1 cellular context compared by ENCODE assay signal in genomic region chr20:5950271-5951031, GRCh38.
TF ChIP-seq lines count a peak whose summit lies in the region.

Gene MCM8 (plus strand): TSS chr20:5950652. CDS start chr20:5952016, 1,364 bp downstream.
Gene TRMT6 (minus strand): TSS chr20:5950533. CDS start chr20:5950405, 128 bp downstream.

TF ChIP-seq in HepG2, 621 proteins besides CTCF, POLR2A, EP300 and RAD21 (continued from another document and continues in another):
- TF ChIP-seq PRDM15 (CRISPR knock-in tag; IDR thresholded peaks at IDR 0.05) (no peak; the same call in 1 of the 2 replicates), ZBTB7B (CRISPR knock-in tag; IDR thresholded peaks at IDR 0.05) (peak; percentile 84; the same call in 1 of the 2 replicates), THAP8 (CRISPR knock-in tag; IDR thresholded peaks at IDR 0.05; ENCODE audit: borderline replicate concordance) (peak; percentile 85; the same call in 1 of the 2 replicates), ELK4 (CRISPR knock-in tag; IDR thresholded peaks at IDR 0.05; ENCODE audit: borderline replicate concordance) (no peak; the same call in 1 of the 2 replicates), CEBPG (CRISPR knock-in tag; IDR thresholded peaks at IDR 0.05) (peak; percentile 67), ZFP90 (CRISPR knock-in tag; IDR thresholded peaks at IDR 0.05; ENCODE audit: borderline replicate concordance) (no peak; the same call in 1 of the 2 replicates), FOXP4 (CRISPR knock-in tag; IDR thresholded peaks at IDR 0.05) (peak; percentile 86), FOXM1 (CRISPR knock-in tag; IDR thresholded peaks at IDR 0.05) (no peak), AFF4 (CRISPR knock-in tag; IDR thresholded peaks at IDR 0.05) (no peak), ZSCAN22 (CRISPR knock-in tag; IDR thresholded peaks at IDR 0.05) (peak; percentile 42; the same call in 1 of the 2 replicates), PAWR (CRISPR knock-in tag; IDR thresholded peaks at IDR 0.05; ENCODE audit: borderline replicate concordance) (peak; percentile 87), ZNF597 (CRISPR knock-in tag; IDR thresholded peaks at IDR 0.05) (no peak), LRRFIP1 (CRISPR knock-in tag; conservative IDR thresholded peaks at IDR 0.05) (peak; percentile 79; the same call in 1 of the 2 replicates), ZNF333 (CRISPR knock-in tag; IDR thresholded peaks at IDR 0.05; ENCODE audit: borderline replicate concordance) (peak; percentile 96), TIGD3 (CRISPR knock-in tag; IDR thresholded peaks at IDR 0.05; ENCODE audit: borderline replicate concordance) (no peak)
- TF ChIP-seq, protein P1, sequence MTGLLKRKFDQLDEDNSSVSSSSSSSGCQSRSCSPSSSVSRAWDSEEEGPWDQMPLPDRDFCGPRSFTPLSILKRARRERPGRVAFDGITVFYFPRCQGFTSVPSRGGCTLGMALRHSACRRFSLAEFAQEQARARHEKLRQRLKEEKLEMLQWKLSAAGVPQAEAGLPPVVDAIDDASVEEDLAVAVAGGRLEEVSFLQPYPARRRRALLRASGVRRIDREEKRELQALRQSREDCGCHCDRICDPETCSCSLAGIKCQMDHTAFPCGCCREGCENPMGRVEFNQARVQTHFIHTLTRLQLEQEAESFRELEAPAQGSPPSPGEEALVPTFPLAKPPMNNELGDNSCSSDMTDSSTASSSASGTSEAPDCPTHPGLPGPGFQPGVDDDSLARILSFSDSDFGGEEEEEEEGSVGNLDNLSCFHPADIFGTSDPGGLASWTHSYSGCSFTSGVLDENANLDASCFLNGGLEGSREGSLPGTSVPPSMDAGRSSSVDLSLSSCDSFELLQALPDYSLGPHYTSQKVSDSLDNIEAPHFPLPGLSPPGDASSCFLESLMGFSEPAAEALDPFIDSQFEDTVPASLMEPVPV (CRISPR knock-in tag; IDR thresholded peaks at IDR 0.05), result peak; percentile 86
- TF ChIP-seq, protein P2, sequence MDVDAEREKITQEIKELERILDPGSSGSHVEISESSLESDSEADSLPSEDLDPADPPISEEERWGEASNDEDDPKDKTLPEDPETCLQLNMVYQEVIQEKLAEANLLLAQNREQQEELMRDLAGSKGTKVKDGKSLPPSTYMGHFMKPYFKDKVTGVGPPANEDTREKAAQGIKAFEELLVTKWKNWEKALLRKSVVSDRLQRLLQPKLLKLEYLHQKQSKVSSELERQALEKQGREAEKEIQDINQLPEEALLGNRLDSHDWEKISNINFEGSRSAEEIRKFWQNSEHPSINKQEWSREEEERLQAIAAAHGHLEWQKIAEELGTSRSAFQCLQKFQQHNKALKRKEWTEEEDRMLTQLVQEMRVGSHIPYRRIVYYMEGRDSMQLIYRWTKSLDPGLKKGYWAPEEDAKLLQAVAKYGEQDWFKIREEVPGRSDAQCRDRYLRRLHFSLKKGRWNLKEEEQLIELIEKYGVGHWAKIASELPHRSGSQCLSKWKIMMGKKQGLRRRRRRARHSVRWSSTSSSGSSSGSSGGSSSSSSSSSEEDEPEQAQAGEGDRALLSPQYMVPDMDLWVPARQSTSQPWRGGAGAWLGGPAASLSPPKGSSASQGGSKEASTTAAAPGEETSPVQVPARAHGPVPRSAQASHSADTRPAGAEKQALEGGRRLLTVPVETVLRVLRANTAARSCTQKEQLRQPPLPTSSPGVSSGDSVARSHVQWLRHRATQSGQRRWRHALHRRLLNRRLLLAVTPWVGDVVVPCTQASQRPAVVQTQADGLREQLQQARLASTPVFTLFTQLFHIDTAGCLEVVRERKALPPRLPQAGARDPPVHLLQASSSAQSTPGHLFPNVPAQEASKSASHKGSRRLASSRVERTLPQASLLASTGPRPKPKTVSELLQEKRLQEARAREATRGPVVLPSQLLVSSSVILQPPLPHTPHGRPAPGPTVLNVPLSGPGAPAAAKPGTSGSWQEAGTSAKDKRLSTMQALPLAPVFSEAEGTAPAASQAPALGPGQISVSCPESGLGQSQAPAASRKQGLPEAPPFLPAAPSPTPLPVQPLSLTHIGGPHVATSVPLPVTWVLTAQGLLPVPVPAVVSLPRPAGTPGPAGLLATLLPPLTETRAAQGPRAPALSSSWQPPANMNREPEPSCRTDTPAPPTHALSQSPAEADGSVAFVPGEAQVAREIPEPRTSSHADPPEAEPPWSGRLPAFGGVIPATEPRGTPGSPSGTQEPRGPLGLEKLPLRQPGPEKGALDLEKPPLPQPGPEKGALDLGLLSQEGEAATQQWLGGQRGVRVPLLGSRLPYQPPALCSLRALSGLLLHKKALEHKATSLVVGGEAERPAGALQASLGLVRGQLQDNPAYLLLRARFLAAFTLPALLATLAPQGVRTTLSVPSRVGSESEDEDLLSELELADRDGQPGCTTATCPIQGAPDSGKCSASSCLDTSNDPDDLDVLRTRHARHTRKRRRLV (CRISPR knock-in tag; IDR thresholded peaks at IDR 0.05), result peak; percentile 91
- TF ChIP-seq, protein P3, sequence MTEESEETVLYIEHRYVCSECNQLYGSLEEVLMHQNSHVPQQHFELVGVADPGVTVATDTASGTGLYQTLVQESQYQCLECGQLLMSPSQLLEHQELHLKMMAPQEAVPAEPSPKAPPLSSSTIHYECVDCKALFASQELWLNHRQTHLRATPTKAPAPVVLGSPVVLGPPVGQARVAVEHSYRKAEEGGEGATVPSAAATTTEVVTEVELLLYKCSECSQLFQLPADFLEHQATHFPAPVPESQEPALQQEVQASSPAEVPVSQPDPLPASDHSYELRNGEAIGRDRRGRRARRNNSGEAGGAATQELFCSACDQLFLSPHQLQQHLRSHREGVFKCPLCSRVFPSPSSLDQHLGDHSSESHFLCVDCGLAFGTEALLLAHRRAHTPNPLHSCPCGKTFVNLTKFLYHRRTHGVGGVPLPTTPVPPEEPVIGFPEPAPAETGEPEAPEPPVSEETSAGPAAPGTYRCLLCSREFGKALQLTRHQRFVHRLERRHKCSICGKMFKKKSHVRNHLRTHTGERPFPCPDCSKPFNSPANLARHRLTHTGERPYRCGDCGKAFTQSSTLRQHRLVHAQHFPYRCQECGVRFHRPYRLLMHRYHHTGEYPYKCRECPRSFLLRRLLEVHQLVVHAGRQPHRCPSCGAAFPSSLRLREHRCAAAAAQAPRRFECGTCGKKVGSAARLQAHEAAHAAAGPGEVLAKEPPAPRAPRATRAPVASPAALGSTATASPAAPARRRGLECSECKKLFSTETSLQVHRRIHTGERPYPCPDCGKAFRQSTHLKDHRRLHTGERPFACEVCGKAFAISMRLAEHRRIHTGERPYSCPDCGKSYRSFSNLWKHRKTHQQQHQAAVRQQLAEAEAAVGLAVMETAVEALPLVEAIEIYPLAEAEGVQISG (CRISPR knock-in tag; IDR thresholded peaks at IDR 0.05), result peak; percentile 97
